In genomic region chr2:127139766-127140165, GRCh38 we compare ENCODE assay signal across 14 cellular contexts.
"Had no signal": no experiment of that assay in that cellular context is flagged by ENCODE, and none has a peak within 500 bp of the region (broad histone marks: within the 10 kb centered on the region; RNA-seq: fewer than 3 reads in every experiment).

No MANE protein-coding gene starts in this region.

- H3K4me2 ChIP-seq: neural progenitor cell had no signal

- H3K9me3 Mint-ChIP-seq: activated CD4-positive, alpha-beta memory T cell treated with anti-CD3 and anti-CD28 coated beads, Interleukin-2, amount 10 ng/mL, durations not matched to agents 7 days and 5 days; activated naive CD8-positive, alpha-beta T cell treated with anti-CD3 and anti-CD28 coated beads for 36 hours; stimulated activated naive CD8-positive, alpha-beta T cell treated with anti-CD3 and anti-CD28 coated beads, Interleukin-15, amount 100 ng/mL, for 72 hours had no signal

- DNase-seq: activated CD4-positive, alpha-beta memory T cell treated with anti-CD3 and anti-CD28 coated beads, Interleukin-2, amount 10 ng/mL, durations not matched to agents 7 days and 5 days; activated gamma-delta T cell treated with Interleukin-2 at 50 U/mL for 16 hours; activated naive CD8-positive, alpha-beta T cell treated with anti-CD3 and anti-CD28 coated beads for 36 hours; activated T-cell treated with anti-CD3 and anti-CD28 coated beads, Interleukin-2, amount 50 U/mL, for 48 hours; aorta; effector CD8-positive, alpha-beta T cell; left ventricle myocardium superior; ovary; stimulated activated CD4-positive, alpha-beta T cell treated with anti-CD3 and anti-CD28 coated beads, Interleukin-4, amount 100 ng/mL, for 1 hour; stimulated activated CD8-positive, alpha-beta memory T cell treated with anti-CD3 and anti-CD28 coated beads, Interleukin-4, amount 100 ng/mL, for 48 hours; stimulated activated naive CD8-positive, alpha-beta T cell treated with anti-CD3 and anti-CD28 coated beads, Interleukin-15, amount 100 ng/mL, for 72 hours; T-helper 9 cell had no signal

- H3K36me3 ChIP-seq: neural progenitor cell, ovary had no signal

- H3K9ac ChIP-seq: neural progenitor cell had no signal

- H3K36me3 Mint-ChIP-seq: activated naive CD8-positive, alpha-beta T cell treated with anti-CD3 and anti-CD28 coated beads for 36 hours; neural progenitor cell had no signal

- H3K27me3 ChIP-seq: neural progenitor cell, ovary had no signal

- H3K9me3 ChIP-seq: ovary had no signal

- H3K4me1 Mint-ChIP-seq: activated CD4-positive, alpha-beta memory T cell treated with anti-CD3 and anti-CD28 coated beads, Interleukin-2, amount 10 ng/mL, durations not matched to agents 7 days and 5 days; activated naive CD8-positive, alpha-beta T cell treated with anti-CD3 and anti-CD28 coated beads for 36 hours; neural progenitor cell; stimulated activated naive CD8-positive, alpha-beta T cell treated with anti-CD3 and anti-CD28 coated beads, Interleukin-15, amount 100 ng/mL, for 72 hours had no signal

- H3K27me3 Mint-ChIP-seq: activated naive CD8-positive, alpha-beta T cell treated with anti-CD3 and anti-CD28 coated beads for 36 hours had no signal

- H3K4me3 ChIP-seq: coronary artery, neural progenitor cell, ovary had no signal

- H2AFZ ChIP-seq: neural progenitor cell had no signal

- H3K4me3 Mint-ChIP-seq: activated CD4-positive, alpha-beta memory T cell treated with anti-CD3 and anti-CD28 coated beads, Interleukin-2, amount 10 ng/mL, durations not matched to agents 7 days and 5 days; activated naive CD8-positive, alpha-beta T cell treated with anti-CD3 and anti-CD28 coated beads for 36 hours; neural progenitor cell; stimulated activated naive CD8-positive, alpha-beta T cell treated with anti-CD3 and anti-CD28 coated beads, Interleukin-15, amount 100 ng/mL, for 72 hours had no signal

- ATAC-seq: left ventricle myocardium superior; stimulated activated naive CD8-positive, alpha-beta T cell treated with anti-CD3 and anti-CD28 coated beads, Interleukin-15, amount 100 ng/mL, for 72 hours had no signal

- H3K4me1 ChIP-seq: neural progenitor cell had no signal

- H3K27ac ChIP-seq: coronary artery, neural progenitor cell, ovary had no signal

- H3K27ac Mint-ChIP-seq: activated CD4-positive, alpha-beta memory T cell treated with anti-CD3 and anti-CD28 coated beads, Interleukin-2, amount 10 ng/mL, durations not matched to agents 7 days and 5 days; activated naive CD8-positive, alpha-beta T cell treated with anti-CD3 and anti-CD28 coated beads for 36 hours; neural progenitor cell; stimulated activated naive CD8-positive, alpha-beta T cell treated with anti-CD3 and anti-CD28 coated beads, Interleukin-15, amount 100 ng/mL, for 72 hours had no signal
